ENCODE assay signal across 2 cellular contexts in the genomic region with DNA sequence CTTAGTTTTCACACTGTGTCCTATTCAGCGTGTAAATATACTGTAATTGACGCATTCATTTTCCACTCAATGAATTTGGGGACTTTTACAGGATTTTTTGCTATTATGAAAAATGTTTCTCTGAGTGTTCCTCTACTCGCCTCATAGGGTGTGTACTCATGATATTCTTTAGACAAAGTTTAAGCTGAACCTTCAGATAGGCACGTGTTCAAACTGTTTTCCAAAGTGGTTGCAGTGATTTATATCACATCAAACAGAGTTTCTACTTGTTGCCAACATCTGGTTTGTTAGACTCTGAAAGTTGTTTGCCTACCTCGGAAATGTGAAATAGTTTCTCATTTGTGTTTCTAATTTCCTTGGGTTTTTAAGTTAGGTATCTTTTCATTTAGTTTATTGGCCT.
A peak's percentile ranks its signal among the peaks of the same experiment; 100 is the strongest.
TF ChIP-seq lines count a peak whose summit lies in the region.

No MANE protein-coding gene starts in this region.

TF ChIP-seq in K562, 482 proteins besides CTCF, POLR2A, EP300 and RAD21:
- no peak for TF ChIP-seq SRF (CRISPR knock-in tag; IDR thresholded peaks at IDR 0.05)
- TF ChIP-seq CBFA2T3 (IDR thresholded peaks at IDR 0.05), result 0 out of 2 replicates have a peak, but pooled peaks have one; percentile 8

TF ChIP-seq in SK-N-SH, 30 proteins besides CTCF, POLR2A, EP300 and RAD21:
- TF ChIP-seq GABPA (IDR thresholded peaks at IDR 0.05; ENCODE audit: low read depth) (no peak), TCF12 (IDR thresholded peaks at IDR 0.05) (no peak), RXRA (IDR thresholded peaks at IDR 0.05; ENCODE audit: borderline replicate concordance, low read depth) (no peak), GATA2 (CRISPR knock-in tag; IDR thresholded peaks at IDR 0.05) (no peak), FOXJ3 (CRISPR knock-in tag; IDR thresholded peaks at IDR 0.05) (no peak), EZH2phosphoT487 (IDR thresholded peaks at IDR 0.05; ENCODE audit: borderline replicate concordance, low read depth) (no peak), ELF1 (IDR thresholded peaks at IDR 0.05) (no peak)
